ENCODE assay signal across 35 cellular contexts in genomic region chr4:122469457-122469856, GRCh38. TPM values are rescaled to one million over a fixed set of nuclear protein-coding genes. Genes with fewer than 3 reads are reported as not detected.
"Had no signal": no experiment of that assay in that cellular context is flagged by ENCODE, and none has a peak within 500 bp of the region (broad histone marks: within the 10 kb centered on the region; RNA-seq: fewer than 3 reads in every experiment).

No MANE protein-coding gene starts in this region.

- ATAC-seq: activated CD8-positive, alpha-beta T cell treated with anti-CD3 and anti-CD28 coated beads for 36 hours had no signal

- H3K27ac ChIP-seq: ascending aorta, cardiac muscle cell, colonic mucosa, VCaP had no signal

- H3K27ac Mint-ChIP-seq: activated B cell treated with CpG ODN at 0.5 μM for 24 hours; activated CD8-positive, alpha-beta T cell treated with anti-CD3 and anti-CD28 coated beads for 36 hours; activated naive CD8-positive, alpha-beta T cell; activated T-cell treated with anti-CD3 and anti-CD28 coated beads, Interleukin-2, amount 50 U/mL, for 72 hours; activated T-helper 2 cell treated with anti-CD3 and anti-CD28 coated beads, Interferon-gamma antibody, Interleukin-2, Interleukin-4, amounts not matched to agents 10 μg/mL and 5 μg/mL and 100 μg/mL, durations not matched to agents 14 hours and 24 hours and 36 hours had no signal

- H3K27me3 Mint-ChIP-seq: activated B cell treated with CpG ODN at 0.5 μM for 24 hours; activated naive CD8-positive, alpha-beta T cell; central memory CD8-positive, alpha-beta T cell had no signal

- H3K9me3 Mint-ChIP-seq: central memory CD8-positive, alpha-beta T cell had no signal

- H3K36me3 Mint-ChIP-seq: activated naive CD8-positive, alpha-beta T cell had no signal

- H3K27me3 ChIP-seq: ascending aorta, cardiac muscle cell, colonic mucosa had no signal

- DNase-seq: activated B cell treated with CpG ODN at 0.5 μM for 24 hours; activated CD4-positive, alpha-beta T cell treated with anti-CD3 and anti-CD28 coated beads for 48 hours; activated CD4-positive, alpha-beta T cell treated with anti-CD3 and anti-CD28 coated beads, Interleukin-2, amount 50 U/mL, for 4 hours; activated CD4-positive, CD25-positive, alpha-beta regulatory T cell treated with anti-CD3 and anti-CD28 coated beads, Interleukin-2, amount 50 U/mL, for 72 hours; activated CD8-positive, alpha-beta T cell treated with anti-CD3 and anti-CD28 coated beads for 36 hours; activated gamma-delta T cell; activated naive CD4-positive, alpha-beta T cell treated with Interleukin-2 at 50 U/mL for 16 hours; activated T-cell treated with anti-CD3 and anti-CD28 coated beads, Interleukin-2, amount 50 U/mL, for 1 hour; activated T-cell treated with anti-CD3 and anti-CD28 coated beads, Interleukin-2, amount 50 U/mL, for 72 hours; amygdala; colonic mucosa; KG1; NCI-H1105; NCI-H1417 treated with DMSO at 0.1 percent for 48 hours; NCI-H1930; NCI-H2081 treated with DMSO at 0.1 percent for 48 hours; NCI-H226; NCI-H446 treated with DMSO at 0.1 percent for 48 hours; NCI-H524 treated with DMSO at 0.1 percent for 48 hours; NK-92 treated with Interleukin-12 subunit alpha and Interleukin-12 subunit beta, amount 100 ng/mL, for 24 hours; OCI-M1; Right ventricle myocardium superior; SW 1271; T-helper 1 cell; T-helper 2 cell; T-helper 9 cell had no signal

- H3K4me3 ChIP-seq: ascending aorta, cardiac muscle cell, colonic mucosa had no signal

- H3K4me3 Mint-ChIP-seq: activated B cell treated with CpG ODN at 0.5 μM for 24 hours; activated CD8-positive, alpha-beta T cell treated with anti-CD3 and anti-CD28 coated beads for 36 hours; activated naive CD8-positive, alpha-beta T cell; activated T-cell treated with anti-CD3 and anti-CD28 coated beads, Interleukin-2, amount 50 U/mL, for 72 hours; central memory CD8-positive, alpha-beta T cell had no signal

- H3K36me3 ChIP-seq: ascending aorta, cardiac muscle cell, colonic mucosa had no signal

- H3K4me1 Mint-ChIP-seq: activated B cell treated with CpG ODN at 0.5 μM for 24 hours had no signal

- H3K9me3 ChIP-seq: ascending aorta, colonic mucosa had no signal

- H3K4me1 ChIP-seq: ascending aorta, colonic mucosa had no signal

RNA-seq across cellular contexts. Expression of gene IL2, which starts 12.9 kb away (rescaled TPM):
- total RNA-seq: activated B cell treated with CpG ODN at 0.5 μM for 24 hours, ascending aorta, cardiac muscle cell, chondrocyte, LHCN-M2, M059J, Right ventricle myocardium superior had no signal
